In the genomic region with DNA sequence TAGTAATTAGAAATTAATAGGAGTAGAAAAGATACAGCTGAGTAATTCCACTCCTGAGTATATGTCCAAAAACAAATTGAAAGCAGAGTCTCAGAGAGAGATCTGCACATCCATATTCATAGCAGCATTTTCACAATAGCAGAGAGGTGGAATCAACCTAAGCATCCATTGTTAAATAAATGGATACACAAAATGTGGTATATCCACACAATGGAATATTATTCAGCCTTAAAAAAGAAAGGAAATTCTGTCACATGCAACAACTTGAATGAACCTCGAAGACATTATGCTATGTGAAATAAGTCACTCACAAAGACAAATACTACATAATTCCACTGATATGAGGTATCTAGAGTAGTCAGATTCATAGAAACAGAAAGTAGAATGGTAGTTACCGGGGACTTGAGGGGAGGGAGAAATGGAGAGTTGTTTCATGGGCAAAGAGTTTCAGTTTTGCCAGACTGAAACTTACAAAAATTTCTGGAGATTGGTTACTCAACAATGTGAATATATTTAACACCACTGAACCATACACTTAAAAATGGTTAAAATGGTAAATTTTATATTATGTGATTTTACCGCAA, we compare ENCODE assay signal across 18 cellular contexts. TPM values are rescaled to one million over a fixed set of nuclear protein-coding genes. Genes with fewer than 3 reads are reported as not detected.
DNase-seq lines count a peak whose midpoint lies in the region; ATAC-seq lines count a peak whose summit lies in the region.
"Had no signal": no experiment of that assay in that cellular context is flagged by ENCODE, and none has a peak within 500 bp of the region (broad histone marks: within the 10 kb centered on the region; RNA-seq: fewer than 3 reads in every experiment).

No MANE protein-coding gene starts in this region.

- DNase-seq in activated naive CD4-positive, alpha-beta T cell treated with anti-CD3 and anti-CD28 coated beads for 36 hours, result no peak
- no peak for DNase-seq in activated naive CD4-positive, alpha-beta T cell treated with anti-CD3 and anti-CD28 coated beads, Interleukin-2, amount 10 ng/mL, durations not matched to agents 7 days and 5 days
- no peak for DNase-seq in activated naive CD8-positive, alpha-beta T cell treated with anti-CD3 and anti-CD28 coated beads for 36 hours
- DNase-seq in stimulated activated naive CD8-positive, alpha-beta T cell treated with anti-CD3 and anti-CD28 coated beads, Interleukin-15, amount 100 ng/mL, for 72 hours, result no peak
- no peak for DNase-seq in DMS 273 treated with DMSO at 0.1 percent for 48 hours (lab: John Stamatoyannopoulos, UW)
- DNase-seq: ACHN; CD4-positive, alpha-beta T cell; DND-41; GDM1; H7; NCI-H146; NCI-H2081 treated with DMSO at 0.1 percent for 48 hours; NCI-H2227 treated with DMSO at 0.1 percent for 48 hours; NCI-H526; NK-92 treated with Interleukin-12 subunit alpha and Interleukin-12 subunit beta, amount 100 ng/mL, for 24 hours had no signal

- H3K36me3 Mint-ChIP-seq in activated naive CD4-positive, alpha-beta T cell treated with anti-CD3 and anti-CD28 coated beads for 36 hours (ENCODE audit: low read depth), result peaks cover 34% of the 10 kb centered on the region
- H3K36me3 Mint-ChIP-seq in activated naive CD4-positive, alpha-beta T cell treated with anti-CD3 and anti-CD28 coated beads, Interleukin-2, amount 10 ng/mL, durations not matched to agents 7 days and 5 days, result peaks cover 32% of the 10 kb centered on the region
- H3K36me3 Mint-ChIP-seq in activated naive CD8-positive, alpha-beta T cell treated with anti-CD3 and anti-CD28 coated beads for 36 hours, result peaks cover 43% of the 10 kb centered on the region

- peak overlapping the region; percentile 5 for H3K27ac Mint-ChIP-seq in activated naive CD4-positive, alpha-beta T cell treated with anti-CD3 and anti-CD28 coated beads for 36 hours
- no peak overlapping the region for H3K27ac Mint-ChIP-seq in activated naive CD4-positive, alpha-beta T cell treated with anti-CD3 and anti-CD28 coated beads, Interleukin-2, amount 10 ng/mL, durations not matched to agents 7 days and 5 days
- H3K27ac Mint-ChIP-seq in activated naive CD8-positive, alpha-beta T cell treated with anti-CD3 and anti-CD28 coated beads for 36 hours, result peak overlapping the region; percentile 73
- H3K27ac Mint-ChIP-seq in stimulated activated naive CD8-positive, alpha-beta T cell treated with anti-CD3 and anti-CD28 coated beads, Interleukin-15, amount 100 ng/mL, for 72 hours, result peak overlapping the region; percentile 49 to 84
- H3K27ac Mint-ChIP-seq: B cell; CD4-positive, alpha-beta T cell had no signal

- no peaks in the 10 kb centered on the region for H3K27me3 Mint-ChIP-seq in activated naive CD4-positive, alpha-beta T cell treated with anti-CD3 and anti-CD28 coated beads for 36 hours (ENCODE audit: low read depth)
- no peaks in the 10 kb centered on the region for H3K27me3 Mint-ChIP-seq in activated naive CD4-positive, alpha-beta T cell treated with anti-CD3 and anti-CD28 coated beads, Interleukin-2, amount 10 ng/mL, durations not matched to agents 7 days and 5 days
- H3K27me3 Mint-ChIP-seq in activated naive CD8-positive, alpha-beta T cell treated with anti-CD3 and anti-CD28 coated beads for 36 hours, result no peaks in the 10 kb centered on the region
- no peaks in the 10 kb centered on the region for H3K27me3 Mint-ChIP-seq in stimulated activated naive CD8-positive, alpha-beta T cell treated with anti-CD3 and anti-CD28 coated beads, Interleukin-15, amount 100 ng/mL, for 72 hours
- H3K27me3 Mint-ChIP-seq: B cell; CD4-positive, alpha-beta T cell had no signal

- peaks cover 22% of the 10 kb centered on the region for H3K4me1 Mint-ChIP-seq in activated naive CD4-positive, alpha-beta T cell treated with anti-CD3 and anti-CD28 coated beads for 36 hours (ENCODE audit: low read depth)
- no peaks in the 10 kb centered on the region for H3K4me1 Mint-ChIP-seq in activated naive CD4-positive, alpha-beta T cell treated with anti-CD3 and anti-CD28 coated beads, Interleukin-2, amount 10 ng/mL, durations not matched to agents 7 days and 5 days
- H3K4me1 Mint-ChIP-seq in activated naive CD8-positive, alpha-beta T cell treated with anti-CD3 and anti-CD28 coated beads for 36 hours, result peaks cover 19% of the 10 kb centered on the region
- peaks cover 29% of the 10 kb centered on the region for H3K4me1 Mint-ChIP-seq in stimulated activated naive CD8-positive, alpha-beta T cell treated with anti-CD3 and anti-CD28 coated beads, Interleukin-15, amount 100 ng/mL, for 72 hours

- peaks cover 1% of the 10 kb centered on the region for H3K9me3 Mint-ChIP-seq in activated naive CD4-positive, alpha-beta T cell treated with anti-CD3 and anti-CD28 coated beads for 36 hours
- H3K9me3 Mint-ChIP-seq in activated naive CD4-positive, alpha-beta T cell treated with anti-CD3 and anti-CD28 coated beads, Interleukin-2, amount 10 ng/mL, durations not matched to agents 7 days and 5 days, result no peaks in the 10 kb centered on the region
- peaks cover 5% of the 10 kb centered on the region for H3K9me3 Mint-ChIP-seq in activated naive CD8-positive, alpha-beta T cell treated with anti-CD3 and anti-CD28 coated beads for 36 hours
- peaks cover 0 to 6% of the 10 kb centered on the region in 2 donors for H3K9me3 Mint-ChIP-seq in stimulated activated naive CD8-positive, alpha-beta T cell treated with anti-CD3 and anti-CD28 coated beads, Interleukin-15, amount 100 ng/mL, for 72 hours
- H3K9me3 Mint-ChIP-seq: CD4-positive, alpha-beta T cell had no signal

- no peak overlapping the region for H3K4me3 Mint-ChIP-seq in activated naive CD4-positive, alpha-beta T cell treated with anti-CD3 and anti-CD28 coated beads for 36 hours
- no peak overlapping the region for H3K4me3 Mint-ChIP-seq in activated naive CD4-positive, alpha-beta T cell treated with anti-CD3 and anti-CD28 coated beads, Interleukin-2, amount 10 ng/mL, durations not matched to agents 7 days and 5 days
- H3K4me3 Mint-ChIP-seq in activated naive CD8-positive, alpha-beta T cell treated with anti-CD3 and anti-CD28 coated beads for 36 hours, result no peak overlapping the region
- H3K4me3 Mint-ChIP-seq in stimulated activated naive CD8-positive, alpha-beta T cell treated with anti-CD3 and anti-CD28 coated beads, Interleukin-15, amount 100 ng/mL, for 72 hours, result no peak overlapping the region
- H3K4me3 Mint-ChIP-seq: B cell; CD4-positive, alpha-beta T cell had no signal

- intact Hi-C loops in activated naive CD4-positive, alpha-beta T cell treated with anti-CD3 and anti-CD28 coated beads for 36 hours (cut with micrococcal nuclease), result loop anchor here (10.0 kb wide), 1 partner anchor 859 kb away; no protein-coding TSS in a partner anchor

- ATAC-seq in HG03045 (IDR thresholded peaks at IDR 0.05; ENCODE audit: unreplicated experiment) (peak; percentile 81), GM19397 (IDR thresholded peaks at IDR 0.05; ENCODE audit: unreplicated experiment) (no peak)
- peak; percentile 65 for ATAC-seq in stimulated activated naive CD8-positive, alpha-beta T cell treated with anti-CD3 and anti-CD28 coated beads, Interleukin-15, amount 100 ng/mL, for 72 hours

- CTCF ChIA-PET in activated naive CD4-positive, alpha-beta T cell treated with anti-CD3 and anti-CD28 coated beads for 36 hours (lab: Charles Lee), result interaction anchor here (1.0 kb wide), 1 partner anchor 8 kb away, joined by 4 read pairs; no protein-coding TSS in a partner anchor
- CTCF ChIA-PET in activated naive CD4-positive, alpha-beta T cell treated with anti-CD3 and anti-CD28 coated beads, Interleukin-2, amount 10 ng/mL, durations not matched to agents 7 days and 5 days (lab: Charles Lee), result interaction anchor here (1.0 kb wide), 1 partner anchor 9 kb away, joined by 3 read pairs; no protein-coding TSS in a partner anchor

RNA-seq across cellular contexts. Expression of gene VTI1A, which starts 18.4 kb away (rescaled TPM):
- total RNA-seq in activated naive CD4-positive, alpha-beta T cell treated with anti-CD3 and anti-CD28 coated beads for 36 hours, result 10 to 100 TPM; 24.9 to 28.4 TPM
- total RNA-seq in activated naive CD8-positive, alpha-beta T cell treated with anti-CD3 and anti-CD28 coated beads for 36 hours, result 10 to 100 TPM; 31.5 to 33.7 TPM

RNA-seq across cellular contexts. Expression of gene ZDHHC6, which starts 18.7 kb away (rescaled TPM):
- total RNA-seq in activated naive CD4-positive, alpha-beta T cell treated with anti-CD3 and anti-CD28 coated beads for 36 hours, result 10 to 100 TPM; 37.8 to 39.0 TPM
- total RNA-seq in activated naive CD8-positive, alpha-beta T cell treated with anti-CD3 and anti-CD28 coated beads for 36 hours, result 10 to 100 TPM; 46.0 to 50.3 TPM
